In genomic region chr22:23752090-23752691, GRCh38 we compare ENCODE assay signal across 9 cellular contexts. TPM values are rescaled to one million over a fixed set of nuclear protein-coding genes. Genes with fewer than 3 reads are reported as not detected.
DNase-seq lines count a peak whose midpoint lies in the region; ATAC-seq, FAIRE-seq and TF ChIP-seq lines count a peak whose summit lies in the region.
"Had no signal": no experiment of that assay in that cellular context is flagged by ENCODE, and none has a peak within 500 bp of the region (broad histone marks: within the 10 kb centered on the region; RNA-seq: fewer than 3 reads in every experiment).

No MANE protein-coding gene starts in this region.

- DNase-seq in CD4-positive, alpha-beta T cell = no peak
- DNase-seq in GM18507 (ENCODE audit: extremely low spot score, insufficient read length, low read depth) (no peak), RWPE1 (ENCODE audit: low spot score) (no peak), immature natural killer cell (no peak), NCI-H2227 (lab: John Stamatoyannopoulos, UW; ENCODE audit: unreplicated experiment) (no peak), NCI-H526 treated with DMSO at 0.1 percent for 48 hours (lab: John Stamatoyannopoulos, UW) (no peak), NCI-H748 treated with DMSO at 0.1 percent for 48 hours (lab: John Stamatoyannopoulos, UW) (no peak), NCI-H524 (lab: John Stamatoyannopoulos, UW) (no peak)
- DNase-seq: effector memory CD4-positive, alpha-beta T cell had no signal

- H3K27me3 Mint-ChIP-seq in CD4-positive, alpha-beta T cell = no peaks in the 10 kb centered on the region
- H3K27me3 Mint-ChIP-seq in immature natural killer cell (ENCODE audit: low read depth in 3 of 3) = peaks cover 0 to 2% (median 0%) of the 10 kb centered on the region in 3 donors

- no peaks in the 10 kb centered on the region for H3K9me3 ChIP-seq in CD4-positive, alpha-beta T cell (ENCODE audit: control insufficient read depth, low read length)

- H3K4me3 Mint-ChIP-seq in CD4-positive, alpha-beta T cell = peak overlapping the region; percentile 81
- H3K4me3 Mint-ChIP-seq in immature natural killer cell = peak overlapping the region; percentile 62 to 84 (median 75)

- intact Hi-C loops in CD4-positive, alpha-beta T cell (cut with DNase I, micrococcal nuclease) = no loop called here

- FAIRE-seq in GM18507 (lab: Jason Lieb, UNC) = peak; percentile 65

- no peak for ATAC-seq in CD4-positive, alpha-beta T cell (ENCODE audit: poor library complexity)

- no peak overlapping the region for H3K27ac ChIP-seq in CD4-positive, alpha-beta T cell (ENCODE audit: low read depth, low read length)
- H3K27ac ChIP-seq in RWPE1 = peak overlapping the region; percentile 87

- H3K36me3 Mint-ChIP-seq in CD4-positive, alpha-beta T cell (ENCODE audit: low read depth) = no peaks in the 10 kb centered on the region
- peaks cover 0 to 5% (median 0%) of the 10 kb centered on the region in 3 donors for H3K36me3 Mint-ChIP-seq in immature natural killer cell

- CTCF ChIA-PET in CD4-positive, alpha-beta T cell (lab: Charles Lee) = no interaction called here
- CTCF ChIA-PET in RWPE1 (lab: Yijun Ruan, JAX) = no interaction called here

- TF ChIP-seq CTCF in CD4-positive, alpha-beta T cell (IDR thresholded peaks at IDR 0.05) = no peak
- no peak for TF ChIP-seq CTCF in RWPE1 (conservative IDR thresholded peaks at IDR 0.05; ENCODE audit: low read depth)

- H3K27ac Mint-ChIP-seq in CD4-positive, alpha-beta T cell = peak overlapping the region; percentile 72
- peak overlapping the region in 4 of 6 donors; percentile 67 to 76 (median 72) for H3K27ac Mint-ChIP-seq in immature natural killer cell

- H3K9me3 Mint-ChIP-seq in CD4-positive, alpha-beta T cell = no peaks in the 10 kb centered on the region
- no peaks in the 10 kb centered on the region for H3K9me3 Mint-ChIP-seq in immature natural killer cell

- POLR2A ChIA-PET in CD4-positive, alpha-beta T cell (lab: Charles Lee) = no interaction called here
- POLR2A ChIA-PET in RWPE1 (lab: Yijun Ruan, JAX; ENCODE audit: low non-redundant PET) = no interaction called here

- H3K27me3 ChIP-seq in CD4-positive, alpha-beta T cell (ENCODE audit: control insufficient read depth, insufficient read depth, low read length) = no peaks in the 10 kb centered on the region

- H3K4me1 Mint-ChIP-seq in CD4-positive, alpha-beta T cell (ENCODE audit: low read depth) = peaks cover 12% of the 10 kb centered on the region
- peaks cover 14 to 18% of the 10 kb centered on the region in 2 donors for H3K4me1 Mint-ChIP-seq in immature natural killer cell

RNA-seq across cellular contexts. Expression of gene ZNF70, which starts 1.3 kb away (rescaled TPM):
- total RNA-seq in CD4-positive, alpha-beta T cell = 1 to 10 TPM; 1.3 to 1.9 TPM
- polyA plus RNA-seq in immature natural killer cell = under 1 TPM in 2 of 3 donors, not detected in 1; 0.29 to 1.00 TPM

RNA-seq across cellular contexts. Expression of gene VPREB3, which starts 2.0 kb away (rescaled TPM):
- not detected for total RNA-seq in CD4-positive, alpha-beta T cell
- 1 to 10 TPM in 1 of 3 donors, not detected in 2; 1.3 TPM for polyA plus RNA-seq in immature natural killer cell

RNA-seq across cellular contexts. Expression of gene C22orf15, which starts 10.6 kb away (rescaled TPM):
- under 1 TPM; 0.49 to 0.84 TPM for total RNA-seq in CD4-positive, alpha-beta T cell
- 1 to 10 TPM in 1 of 3 donors, not detected in 2; 1.1 TPM for polyA plus RNA-seq in immature natural killer cell

RNA-seq across cellular contexts. Expression of gene CHCHD10, which starts 15.6 kb away (rescaled TPM):
- 10 to 100 TPM; 34.4 to 43.0 TPM for total RNA-seq in CD4-positive, alpha-beta T cell
- 1 to 10 TPM; 5.7 to 9.3 (median 8.1) TPM for polyA plus RNA-seq in immature natural killer cell

RNA-seq across cellular contexts. Expression of gene MMP11, which starts 20.5 kb away (rescaled TPM):
- 1 to 10 TPM; 2.3 to 2.4 TPM for total RNA-seq in CD4-positive, alpha-beta T cell
- 1 to 10 TPM in 2 of 3 donors, under 1 TPM in 1; 0.76 to 1.7 (median 1.2) TPM for polyA plus RNA-seq in immature natural killer cell
